ENCODE assay signal across 8 cellular contexts in the genomic region with DNA sequence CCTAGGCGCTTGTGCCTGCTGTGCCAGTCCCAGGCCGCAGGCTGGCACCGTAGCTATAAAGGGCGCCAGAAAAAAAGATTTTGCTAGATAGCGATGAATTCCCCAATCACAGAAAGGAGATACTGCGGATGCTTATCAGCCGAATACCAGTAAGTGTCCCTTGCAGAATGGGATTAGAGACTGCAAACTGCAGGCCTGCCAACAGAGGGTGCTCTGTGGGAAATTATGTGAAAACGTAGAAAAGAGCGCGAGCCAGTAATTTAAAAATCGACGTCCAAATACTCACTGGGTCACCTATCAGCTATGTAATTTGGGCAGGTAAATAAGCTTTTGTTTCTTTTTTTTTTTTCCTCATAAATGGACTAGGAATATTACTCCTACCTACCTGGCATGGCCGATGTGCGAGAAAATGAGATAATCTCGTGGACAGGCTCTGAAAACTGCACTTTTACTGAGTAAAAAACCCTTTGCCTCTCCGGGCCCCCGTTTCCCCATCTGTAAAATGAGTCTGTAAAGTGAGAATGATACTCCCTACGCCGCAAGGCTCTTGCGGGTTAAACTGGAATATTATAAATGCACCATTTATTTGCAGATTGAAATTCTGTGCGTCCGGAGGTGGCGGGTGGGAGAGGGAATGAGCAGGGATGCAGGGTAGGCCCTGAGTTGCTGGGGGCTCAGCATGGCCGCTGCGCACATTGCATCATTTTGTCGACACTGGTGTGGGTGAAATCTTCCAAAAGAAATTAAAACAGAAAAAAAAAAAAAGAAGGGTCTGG.
DNase-seq lines count a peak whose midpoint lies in the region; ATAC-seq lines count a peak whose summit lies in the region.

No MANE protein-coding gene starts in this region.

- H3K4me1 ChIP-seq in NT2/D1 (ENCODE audit: insufficient read depth, insufficient read length): peaks cover 3% of the 10 kb centered on the region
- peaks cover 36% of the 10 kb centered on the region for H3K4me1 ChIP-seq in mucosa of stomach (ENCODE audit: control insufficient read depth, insufficient read depth, low read length)

- H3K27me3 ChIP-seq in NT2/D1 (ENCODE audit: insufficient read depth, insufficient read length) (no peaks in the 10 kb centered on the region), mucosa of stomach (ENCODE audit: control insufficient read depth, insufficient read depth, low read length) (no peaks in the 10 kb centered on the region)

- H3K4me1 Mint-ChIP-seq in stimulated activated effector memory CD8-positive, alpha-beta T cell treated with anti-CD3 and anti-CD28 coated beads, Interleukin-12 subunit alpha, Interleukin-12 subunit beta, amount 100 ng/mL, for 72 hours: peaks cover 12% of the 10 kb centered on the region

- H3K9ac ChIP-seq in NT2/D1 (ENCODE audit: insufficient read length, low read depth) (peak overlapping the region; percentile 95), mucosa of stomach (ENCODE audit: low read length) (peak overlapping the region; percentile 67)

- H3K4me3 ChIP-seq in NT2/D1 (ENCODE audit: insufficient read length, low read depth) (peak overlapping the region; percentile 84), mucosa of stomach (ENCODE audit: low read length) (no peak overlapping the region)

- no peaks in the 10 kb centered on the region for H3K9me3 Mint-ChIP-seq in stimulated activated effector memory CD8-positive, alpha-beta T cell treated with anti-CD3 and anti-CD28 coated beads, Interleukin-12 subunit alpha, Interleukin-12 subunit beta, amount 100 ng/mL, for 72 hours

- H3K27ac ChIP-seq in epithelial cell of prostate: peak overlapping the region; percentile 81

- H3K36me3 ChIP-seq in NT2/D1 (ENCODE audit: insufficient read depth, insufficient read length, low read length) (peaks cover 26% of the 10 kb centered on the region), mucosa of stomach (ENCODE audit: control insufficient read depth, insufficient read depth, low read length) (no peaks in the 10 kb centered on the region)

- peak; percentile 74 for DNase-seq in AG08395 (ENCODE audit: low spot score)
- peak in 70 of 76 experiments; percentile 10 to 87 (median 60) for DNase-seq in HUDEP-2 (lab: John Stamatoyannopoulos, UW; ENCODE audit: unreplicated experiment in 76 of 76)
- peak; percentile 28 for DNase-seq in NT2/D1 (ENCODE audit: low read depth, low spot score)
- peak; percentile 71 for DNase-seq in activated CD8-positive, alpha-beta memory T cell treated with anti-CD3 and anti-CD28 coated beads, Interleukin-2, amount 50 U/mL, for 48 hours
- DNase-seq in epithelial cell of prostate (ENCODE audit: low read depth, low spot score): no peak
- peak; percentile 29 to 74 for DNase-seq in stimulated activated effector memory CD8-positive, alpha-beta T cell treated with anti-CD3 and anti-CD28 coated beads, Interleukin-12 subunit alpha, Interleukin-12 subunit beta, amount 100 ng/mL, for 72 hours (ENCODE audit: low spot score in 2 of 2)

- H3K4me3 Mint-ChIP-seq in stimulated activated effector memory CD8-positive, alpha-beta T cell treated with anti-CD3 and anti-CD28 coated beads, Interleukin-12 subunit alpha, Interleukin-12 subunit beta, amount 100 ng/mL, for 72 hours: peak overlapping the region; percentile 84

- H3K36me3 Mint-ChIP-seq in stimulated activated effector memory CD8-positive, alpha-beta T cell treated with anti-CD3 and anti-CD28 coated beads, Interleukin-12 subunit alpha, Interleukin-12 subunit beta, amount 100 ng/mL, for 72 hours: peaks cover 22% of the 10 kb centered on the region

- H3K27ac Mint-ChIP-seq in stimulated activated effector memory CD8-positive, alpha-beta T cell treated with anti-CD3 and anti-CD28 coated beads, Interleukin-12 subunit alpha, Interleukin-12 subunit beta, amount 100 ng/mL, for 72 hours: peak overlapping the region; percentile 93

- no peaks in the 10 kb centered on the region for H3K9me3 ChIP-seq in NT2/D1 (ENCODE audit: insufficient read depth, low read length)
- H3K9me3 ChIP-seq in mucosa of stomach (ENCODE audit: control insufficient read depth, low read length): no peaks in the 10 kb centered on the region

- ATAC-seq in GM18868 (IDR thresholded peaks at IDR 0.05; ENCODE audit: unreplicated experiment): peak; percentile 38
- peak; percentile 42 for ATAC-seq in stimulated activated effector memory CD8-positive, alpha-beta T cell treated with anti-CD3 and anti-CD28 coated beads, Interleukin-12 subunit alpha, Interleukin-12 subunit beta, amount 100 ng/mL, for 72 hours
